Comparison of ENCODE assay signal across 8 cellular contexts in genomic region chr19:17420267-17420924, GRCh38. TPM values are rescaled to one million over a fixed set of nuclear protein-coding genes. Genes with fewer than 3 reads are reported as not detected.
DNase-seq lines count a peak whose midpoint lies in the region; ATAC-seq, FAIRE-seq and TF ChIP-seq lines count a peak whose summit lies in the region.

No MANE protein-coding gene starts in this region.

- H3K23ac ChIP-seq in trophoblast cell (ENCODE audit: low read length): no peak overlapping the region

- peak overlapping the region; percentile 61 for H3K4ac ChIP-seq in trophoblast cell (ENCODE audit: low read depth, low read length)

- peak; percentile 32 for TF ChIP-seq CTCF in D721Med (IDR thresholded peaks at IDR 0.05; ENCODE audit: insufficient read depth, missing control alignments)
- peak; percentile 14; the same call in 1 of the 2 replicates for TF ChIP-seq CTCF in MM.1S (IDR thresholded peaks at IDR 0.05; ENCODE audit: low read length)

- no peak for FAIRE-seq in D721Med (lab: Jason Lieb, UNC)

- no peaks in the 10 kb centered on the region for H3K9me3 ChIP-seq in MM.1S (replicated peaks; ENCODE audit: insufficient read depth, low read length)
- no peaks in the 10 kb centered on the region for H3K9me3 ChIP-seq in trophoblast cell (ENCODE audit: insufficient read depth, low read depth, low read length)

- peak; percentile 51 for DNase-seq in D721Med (ENCODE audit: insufficient read length, low spot score)
- DNase-seq in MM.1S: peak; percentile 36
- peak; percentile 51 to 58 for DNase-seq in activated T-cell treated with anti-CD3 and anti-CD28 coated beads, Interleukin-2, amount 50 U/mL, for 48 hours
- peak; percentile 62 for DNase-seq in Right ventricle myocardium superior
- DNase-seq in trophoblast cell: peak; percentile 4 to 54
- DNase-seq in cerebellar cortex (ENCODE audit: low spot score): no peak
- no peak for DNase-seq in SKM-1 (lab: John Stamatoyannopoulos, UW; ENCODE audit: unreplicated experiment)

- H3K4me3 ChIP-seq in MM.1S (ENCODE audit: low read length) (peak overlapping the region; percentile 77), trophoblast cell (ENCODE audit: low read depth, low read length) (peak overlapping the region; percentile 87)

- H3K4me1 ChIP-seq in MM.1S (ENCODE audit: low read length) (peaks cover 3% of the 10 kb centered on the region; the same call in 1 of the 2 replicates), trophoblast cell (ENCODE audit: control insufficient read depth in 1 of 2, insufficient read depth in 2 of 2, low read length in 2 of 2) (peaks cover 10 to 16% of the 10 kb centered on the region in 2 experiments)

- H2BK120ac ChIP-seq in trophoblast cell (ENCODE audit: insufficient read depth, low read length, poor library complexity): peak overlapping the region; percentile 57

- H3K27ac ChIP-seq in MM.1S (ENCODE audit: low read length) (peak overlapping the region; percentile 1; the same call in 1 of the 2 replicates), trophoblast cell (ENCODE audit: low read depth, low read length) (no peak overlapping the region)

- H3K9ac ChIP-seq in MM.1S (ENCODE audit: low read length) (peak overlapping the region; percentile 36; the same call in 1 of the 2 replicates), trophoblast cell (ENCODE audit: low read length) (no peak overlapping the region)

- intact Hi-C loops in Right ventricle myocardium superior (cut with DNase I): no loop called here

- H3K27me3 ChIP-seq in MM.1S (replicated peaks; ENCODE audit: insufficient read depth, low read length) (no peaks in the 10 kb centered on the region), trophoblast cell (ENCODE audit: insufficient read depth, low read length) (no peaks in the 10 kb centered on the region)

- H3K79me2 ChIP-seq in MM.1S (ENCODE audit: low read length) (no peaks in the 10 kb centered on the region), trophoblast cell (ENCODE audit: control insufficient read depth, insufficient read depth, low read length, poor library complexity) (peaks cover 6% of the 10 kb centered on the region)

- H3K4me2 ChIP-seq in MM.1S (ENCODE audit: low read depth, low read length) (peak overlapping the region; percentile 93), trophoblast cell (ENCODE audit: low read length) (peak overlapping the region; percentile 72)

- H2AK5ac ChIP-seq in trophoblast cell (ENCODE audit: low read length): peak overlapping the region; percentile 5

- H3F3A ChIP-seq in MM.1S (ENCODE audit: insufficient read depth, low read length): peaks cover 14% of the 10 kb centered on the region

- H4K8ac ChIP-seq in trophoblast cell (ENCODE audit: low read depth, low read length): peak overlapping the region; percentile 80

- no peaks in the 10 kb centered on the region for H3K9me2 ChIP-seq in MM.1S (replicated peaks; ENCODE audit: insufficient read depth, low read length)

- ATAC-seq in GM21515 (IDR thresholded peaks at IDR 0.05; ENCODE audit: unreplicated experiment): peak; percentile 23
- peak; percentile 38 for ATAC-seq in Right ventricle myocardium superior (ENCODE audit: poor library complexity)

- H2BK5ac ChIP-seq in trophoblast cell (ENCODE audit: low read depth, low read length, poor library complexity): no peak overlapping the region

- H2BK12ac ChIP-seq in trophoblast cell (ENCODE audit: low read length): no peak overlapping the region

- peak overlapping the region; percentile 83 for H3K14ac ChIP-seq in trophoblast cell (ENCODE audit: low read length)

- H2AFZ ChIP-seq in MM.1S (ENCODE audit: low read length) (peak overlapping the region; percentile 99), trophoblast cell (ENCODE audit: insufficient read depth, low read length, poor library complexity) (peak overlapping the region; percentile 91)

- H3K36me3 ChIP-seq in MM.1S (replicated peaks; ENCODE audit: insufficient read depth, low read length) (no peaks in the 10 kb centered on the region), trophoblast cell (ENCODE audit: control insufficient read depth in 1 of 2, insufficient read depth in 2 of 2, low read length in 2 of 2) (peaks cover 5 to 6% of the 10 kb centered on the region in 2 experiments)

- peak overlapping the region; percentile 88 for H4K91ac ChIP-seq in trophoblast cell (ENCODE audit: low read depth, low read length)

- WGBS in trophoblast cell (ENCODE audit: extremely low coverage, insufficient coverage, insufficient read length): no CpG with 5 or more reads among the region's 38 CpGs

- peaks cover 10% of the 10 kb centered on the region for H3K79me1 ChIP-seq in trophoblast cell (ENCODE audit: low read length)

- H3K18ac ChIP-seq in trophoblast cell (ENCODE audit: low read length): peak overlapping the region; percentile 81

- H4K12ac ChIP-seq in trophoblast cell (ENCODE audit: low read depth, low read length): peak overlapping the region; percentile 66

- no peaks in the 10 kb centered on the region for H4K20me1 ChIP-seq in MM.1S (ENCODE audit: insufficient read depth, low read length)

RNA-seq across cellular contexts. Expression of gene MVB12A, which starts 0.5 kb away (rescaled TPM):
- total RNA-seq in Right ventricle myocardium superior: 20.3 TPM
- 44.4 and 46.3 TPM in 2 replicates for polyA plus RNA-seq in trophoblast cell (2013)

RNA-seq across cellular contexts. Expression of gene BST2, which starts 15.0 kb away (rescaled TPM):
- 46.5 TPM for total RNA-seq in Right ventricle myocardium superior
- polyA plus RNA-seq in trophoblast cell (2013): 0.72 and 0.79 TPM in 2 replicates

RNA-seq across cellular contexts. Expression of gene CCDC194, which starts 26.4 kb away (rescaled TPM):
- total RNA-seq in Right ventricle myocardium superior: not detected
- polyA plus RNA-seq in trophoblast cell (2013): not detected in 2 replicates

RNA-seq across cellular contexts. Expression of gene TMEM221, which starts 28.1 kb away (rescaled TPM):
- 0.11 TPM for total RNA-seq in Right ventricle myocardium superior
- polyA plus RNA-seq in trophoblast cell (2013): 0.07 TPM in 2 replicates

RNA-seq across cellular contexts. Expression of gene NXNL1, which starts 40.3 kb away (rescaled TPM):
- 0.24 TPM for total RNA-seq in Right ventricle myocardium superior
- polyA plus RNA-seq in trophoblast cell (2013): not detected in 2 replicates

Comparison
In these comparisons a context has a peak if more than half of its experiments do, and no peak if none do; other contexts are left out.
1. DNase-seq: peak in D721Med (single experiment), MM.1S (single experiment), activated T-cell treated with anti-CD3 and anti-CD28 coated beads, Interleukin-2, amount 50 U/mL, for 48 hours (2 of 2), Right ventricle myocardium superior (single experiment) and trophoblast cell (2 of 2); none in cerebellar cortex (single experiment) and SKM-1 (single experiment).